In the genomic region with DNA sequence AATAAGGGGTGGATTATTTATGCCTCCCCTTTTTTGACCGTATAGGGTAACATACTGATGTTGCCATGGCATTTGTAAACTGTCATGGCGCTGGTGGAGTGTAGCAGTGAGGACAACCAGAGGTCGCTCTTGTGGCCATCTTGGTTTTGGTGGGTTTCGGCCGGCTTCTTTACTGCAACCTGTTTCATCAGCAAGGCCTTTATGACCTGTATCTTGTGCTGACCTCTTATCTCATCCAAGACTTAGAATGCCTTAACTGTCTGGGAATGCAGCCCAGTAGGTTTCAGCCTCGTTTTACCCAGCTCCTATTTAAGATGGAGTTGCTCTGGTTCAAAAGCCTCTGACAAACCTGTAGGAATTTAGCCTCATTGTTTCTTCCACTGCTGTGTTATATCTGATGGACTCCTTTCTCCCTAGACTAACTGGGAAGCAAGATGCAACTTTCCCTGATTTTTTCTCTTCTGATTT, we compare ENCODE assay signal across 19 cellular contexts.
A peak's percentile ranks its signal among the peaks of the same experiment; 100 is the strongest.
DNase-seq lines count a peak whose midpoint lies in the region; ATAC-seq and TF ChIP-seq lines count a peak whose summit lies in the region.
"Had no signal": no experiment of that assay in that cellular context is flagged by ENCODE, and none has a peak within 500 bp of the region (broad histone marks: within the 10 kb centered on the region; RNA-seq: fewer than 3 reads in every experiment).

No MANE protein-coding gene starts in this region.

- no peak for TF ChIP-seq EP300 in transverse colon (IDR thresholded peaks at IDR 0.05; ENCODE audit: low read depth)

- in situ Hi-C loops in transverse colon (cut with MboI; ENCODE audit: low pct_ligation_motif_present in 1 of 4, low pct_unique_long_range_greater_than_20kb in 1 of 4, low sequenced_read_pairs in 3 of 4) = no loop called here
- in situ Hi-C loops in GM13977 (cut with MboI; ENCODE audit: low pct_unique_long_range_greater_than_20kb, low sequenced_read_pairs, unreplicated experiment) = no loop called here

- no peak for ATAC-seq in stimulated activated naive CD8-positive, alpha-beta T cell treated with anti-CD3 and anti-CD28 coated beads, Interleukin-15, amount 100 ng/mL, for 72 hours
- ATAC-seq in activated CD8-positive, alpha-beta T cell treated with anti-CD3 and anti-CD28 coated beads, Interleukin-2, amount 10 ng/mL, durations not matched to agents 7 days and 5 days = no peak
- ATAC-seq in aorta (ENCODE audit: low FRiP score) = no peak
- ATAC-seq: right cardiac atrium had no signal

- intact Hi-C loops in aorta (cut with DNase I) (no loop called here), transverse colon (cut with DNase I; ENCODE audit: low total_unique reads) (no loop called here)

- peaks cover 55% of the 10 kb centered on the region for H3K36me3 Mint-ChIP-seq in stimulated activated naive CD8-positive, alpha-beta T cell treated with anti-CD3 and anti-CD28 coated beads, Interleukin-15, Interleukin-2, amounts not matched to agents 100 ng/mL and 50 ng/mL, for 24 hours (ENCODE audit: low read depth)
- peaks cover 41% of the 10 kb centered on the region for H3K36me3 Mint-ChIP-seq in activated CD8-positive, alpha-beta T cell treated with anti-CD3 and anti-CD28 coated beads, Interleukin-2, amount 10 ng/mL, durations not matched to agents 7 days and 5 days (ENCODE audit: low read depth)
- H3K36me3 Mint-ChIP-seq in immature natural killer cell = peaks cover 0 to 4% (median 0%) of the 10 kb centered on the region in 3 donors
- peaks cover 1% of the 10 kb centered on the region for H3K36me3 Mint-ChIP-seq in progenitor cell of endocrine pancreas (ENCODE audit: insufficient read depth)

- H3K9me3 Mint-ChIP-seq in stimulated activated naive CD8-positive, alpha-beta T cell treated with anti-CD3 and anti-CD28 coated beads, Interleukin-15, Interleukin-2, amounts not matched to agents 100 ng/mL and 50 ng/mL, for 24 hours = no peaks in the 10 kb centered on the region
- no peaks in the 10 kb centered on the region for H3K9me3 Mint-ChIP-seq in stimulated activated naive CD8-positive, alpha-beta T cell treated with anti-CD3 and anti-CD28 coated beads, Interleukin-15, amount 100 ng/mL, for 72 hours
- no peaks in the 10 kb centered on the region for H3K9me3 Mint-ChIP-seq in activated CD8-positive, alpha-beta T cell treated with anti-CD3 and anti-CD28 coated beads, Interleukin-2, amount 10 ng/mL, durations not matched to agents 7 days and 5 days (ENCODE audit: insufficient read depth)
- H3K9me3 Mint-ChIP-seq in immature natural killer cell (no peaks in the 10 kb centered on the region), progenitor cell of endocrine pancreas (ENCODE audit: low read depth) (no peaks in the 10 kb centered on the region)
- H3K9me3 Mint-ChIP-seq: CD14-positive monocyte; dendritic cell treated with granulocyte-macrophage colony-stimulating factor and Interleukin-4, amounts not matched to agents 40 ng/mL and 50 ng/mL, for 4 days had no signal

- H3K27me3 ChIP-seq in aorta (ENCODE audit: control insufficient read depth in 1 of 2, insufficient read depth in 2 of 2, low read length in 1 of 2) (no peaks in the 10 kb centered on the region), transverse colon (no peaks in the 10 kb centered on the region)

- H3K27ac Mint-ChIP-seq in stimulated activated naive CD8-positive, alpha-beta T cell treated with anti-CD3 and anti-CD28 coated beads, Interleukin-15, Interleukin-2, amounts not matched to agents 100 ng/mL and 50 ng/mL, for 24 hours = peak overlapping the region; percentile 4
- H3K27ac Mint-ChIP-seq in stimulated activated naive CD8-positive, alpha-beta T cell treated with anti-CD3 and anti-CD28 coated beads, Interleukin-15, amount 100 ng/mL, for 72 hours = no peak overlapping the region
- H3K27ac Mint-ChIP-seq in activated CD8-positive, alpha-beta T cell treated with anti-CD3 and anti-CD28 coated beads, Interleukin-2, amount 10 ng/mL, durations not matched to agents 7 days and 5 days = peak overlapping the region; percentile 29
- peak overlapping the region in 4 of 6 donors; percentile 36 to 65 (median 46) for H3K27ac Mint-ChIP-seq in immature natural killer cell
- no peak overlapping the region for H3K27ac Mint-ChIP-seq in progenitor cell of endocrine pancreas
- H3K27ac Mint-ChIP-seq: dendritic cell treated with granulocyte-macrophage colony-stimulating factor and Interleukin-4, amounts not matched to agents 40 ng/mL and 50 ng/mL, for 4 days had no signal

- peaks cover 97% of the 10 kb centered on the region for H3K4me1 Mint-ChIP-seq in stimulated activated naive CD8-positive, alpha-beta T cell treated with anti-CD3 and anti-CD28 coated beads, Interleukin-15, Interleukin-2, amounts not matched to agents 100 ng/mL and 50 ng/mL, for 24 hours (ENCODE audit: low read depth)
- peaks cover 92% of the 10 kb centered on the region for H3K4me1 Mint-ChIP-seq in stimulated activated naive CD8-positive, alpha-beta T cell treated with anti-CD3 and anti-CD28 coated beads, Interleukin-15, amount 100 ng/mL, for 72 hours
- H3K4me1 Mint-ChIP-seq in activated CD8-positive, alpha-beta T cell treated with anti-CD3 and anti-CD28 coated beads, Interleukin-2, amount 10 ng/mL, durations not matched to agents 7 days and 5 days (ENCODE audit: low read depth) = peaks cover 75% of the 10 kb centered on the region
- H3K4me1 Mint-ChIP-seq in immature natural killer cell = peaks cover 78 to 95% of the 10 kb centered on the region in 2 donors
- peaks cover 10% of the 10 kb centered on the region for H3K4me1 Mint-ChIP-seq in progenitor cell of endocrine pancreas (ENCODE audit: low read depth)

- POLR2A ChIA-PET in activated CD8-positive, alpha-beta T cell treated with anti-CD3 and anti-CD28 coated beads, Interleukin-2, amount 10 ng/mL, durations not matched to agents 7 days and 5 days (lab: Charles Lee) = no interaction called here

- TF ChIP-seq POLR2A in transverse colon (IDR thresholded peaks at IDR 0.05) = no peak

- H3K4me3 Mint-ChIP-seq in stimulated activated naive CD8-positive, alpha-beta T cell treated with anti-CD3 and anti-CD28 coated beads, Interleukin-15, Interleukin-2, amounts not matched to agents 100 ng/mL and 50 ng/mL, for 24 hours = no peak overlapping the region
- H3K4me3 Mint-ChIP-seq in stimulated activated naive CD8-positive, alpha-beta T cell treated with anti-CD3 and anti-CD28 coated beads, Interleukin-15, amount 100 ng/mL, for 72 hours = no peak overlapping the region
- H3K4me3 Mint-ChIP-seq in activated CD8-positive, alpha-beta T cell treated with anti-CD3 and anti-CD28 coated beads, Interleukin-2, amount 10 ng/mL, durations not matched to agents 7 days and 5 days = no peak overlapping the region
- H3K4me3 Mint-ChIP-seq in immature natural killer cell (no peak overlapping the region), progenitor cell of endocrine pancreas (ENCODE audit: low read depth) (no peak overlapping the region)
- H3K4me3 Mint-ChIP-seq: CD14-positive monocyte; dendritic cell treated with granulocyte-macrophage colony-stimulating factor and Interleukin-4, amounts not matched to agents 40 ng/mL and 50 ng/mL, for 4 days had no signal

- CTCF ChIA-PET in activated CD8-positive, alpha-beta T cell treated with anti-CD3 and anti-CD28 coated beads, Interleukin-2, amount 10 ng/mL, durations not matched to agents 7 days and 5 days (lab: Charles Lee) = no interaction called here

- H3K9me3 ChIP-seq in aorta (ENCODE audit: control insufficient read depth, low read length) (no peaks in the 10 kb centered on the region), transverse colon (no peaks in the 10 kb centered on the region)

- no peaks in the 10 kb centered on the region for H3K36me3 ChIP-seq in aorta (ENCODE audit: control insufficient read depth in 1 of 2, insufficient read depth in 2 of 2, low read length in 1 of 2)
- H3K36me3 ChIP-seq in transverse colon = no peaks in the 10 kb centered on the region

- H3K4me1 ChIP-seq in aorta (ENCODE audit: control insufficient read depth in 1 of 2, insufficient read depth in 2 of 2, low read length in 2 of 2) = peaks cover 0 to 3% of the 10 kb centered on the region in 2 donors
- peaks cover 2 to 35% (median 6%) of the 10 kb centered on the region in 4 donors for H3K4me1 ChIP-seq in transverse colon

- 81% methylated on average over 6 of the region's 6 CpGs for WGBS in aorta, 2 donors
- 81 to 88% methylated on average over 6 of the region's 6 CpGs for WGBS in transverse colon (ENCODE audit: low coverage in 1 of 2), 2 donors

- TF ChIP-seq CTCF in transverse colon (IDR thresholded peaks at IDR 0.05) (no peak), progenitor cell of endocrine pancreas (IDR thresholded peaks at IDR 0.05; ENCODE audit: unreplicated experiment) (no peak), GM13977 (IDR thresholded peaks at IDR 0.05; ENCODE audit: extremely low read depth, insufficient read depth, missing control alignments) (no peak)

- H3K27ac ChIP-seq in aorta (ENCODE audit: low read depth in 1 of 2, low read length in 2 of 2) (peak overlapping the region; percentile 48 to 64), transverse colon (no peak overlapping the region)
- H3K27ac ChIP-seq: GM23248, KMS-11 had no signal

- H3K27me3 Mint-ChIP-seq in stimulated activated naive CD8-positive, alpha-beta T cell treated with anti-CD3 and anti-CD28 coated beads, Interleukin-15, Interleukin-2, amounts not matched to agents 100 ng/mL and 50 ng/mL, for 24 hours = no peaks in the 10 kb centered on the region
- H3K27me3 Mint-ChIP-seq in stimulated activated naive CD8-positive, alpha-beta T cell treated with anti-CD3 and anti-CD28 coated beads, Interleukin-15, amount 100 ng/mL, for 72 hours = no peaks in the 10 kb centered on the region
- no peaks in the 10 kb centered on the region for H3K27me3 Mint-ChIP-seq in activated CD8-positive, alpha-beta T cell treated with anti-CD3 and anti-CD28 coated beads, Interleukin-2, amount 10 ng/mL, durations not matched to agents 7 days and 5 days (ENCODE audit: low read depth)
- H3K27me3 Mint-ChIP-seq in immature natural killer cell (ENCODE audit: low read depth in 3 of 3) (peaks cover 0 to 7% (median 0%) of the 10 kb centered on the region in 3 donors), progenitor cell of endocrine pancreas (no peaks in the 10 kb centered on the region)
- H3K27me3 Mint-ChIP-seq: dendritic cell treated with granulocyte-macrophage colony-stimulating factor and Interleukin-4, amounts not matched to agents 40 ng/mL and 50 ng/mL, for 4 days had no signal

- H3K4me3 ChIP-seq in aorta (ENCODE audit: low read length in 2 of 2) (no peak overlapping the region), transverse colon (no peak overlapping the region)

- no peak for DNase-seq in stimulated activated naive CD8-positive, alpha-beta T cell treated with anti-CD3 and anti-CD28 coated beads, Interleukin-15, amount 100 ng/mL, for 72 hours
- no peak for DNase-seq in activated CD8-positive, alpha-beta T cell treated with anti-CD3 and anti-CD28 coated beads, Interleukin-2, amount 10 ng/mL, durations not matched to agents 7 days and 5 days
- DNase-seq in immature natural killer cell (no peak), aorta (no peak), transverse colon (no peak), progenitor cell of endocrine pancreas (ENCODE audit: low spot score, unreplicated experiment) (no peak), GM13977 (ENCODE audit: low spot score) (no peak)
- DNase-seq: ACHN; activated CD8-positive, alpha-beta memory T cell treated with anti-CD3 and anti-CD28 coated beads for 24 hours; GM23248; MV-4-11; NCI-H2029; right cardiac atrium; stimulated activated CD8-positive, alpha-beta memory T cell treated with anti-CD3 and anti-CD28 coated beads, Interleukin-4, amount 100 ng/mL, for 48 hours; T-helper 9 cell had no signal

Comparison
In these comparisons a context has a peak if more than half of its experiments do, and no peak if none do; other contexts are left out.
1. H3K27ac Mint-ChIP-seq: peak in stimulated activated naive CD8-positive, alpha-beta T cell treated with anti-CD3 and anti-CD28 coated beads, Interleukin-15, Interleukin-2, amounts not matched to agents 100 ng/mL and 50 ng/mL, for 24 hours (single experiment), activated CD8-positive, alpha-beta T cell treated with anti-CD3 and anti-CD28 coated beads, Interleukin-2, amount 10 ng/mL, durations not matched to agents 7 days and 5 days (single experiment) and immature natural killer cell (4 of 6); none in stimulated activated naive CD8-positive, alpha-beta T cell treated with anti-CD3 and anti-CD28 coated beads, Interleukin-15, amount 100 ng/mL, for 72 hours (0 of 2) and progenitor cell of endocrine pancreas (single experiment).
2. H3K27ac ChIP-seq: peak in aorta (2 of 2); none in transverse colon (0 of 4).